ENCODE assay signal across 7 cellular contexts in genomic region chr6:37155394-37156312, GRCh38. TPM values are rescaled to one million over a fixed set of nuclear protein-coding genes. Genes with fewer than 3 reads are reported as not detected.
A peak's percentile ranks its signal among the peaks of the same experiment; 100 is the strongest.
DNase-seq lines count a peak whose midpoint lies in the region; ATAC-seq lines count a peak whose summit lies in the region.

No MANE protein-coding gene starts in this region.

- H3K27ac Mint-ChIP-seq in activated CD8-positive, alpha-beta memory T cell treated with anti-CD3 and anti-CD28 coated beads, Interleukin-2, amount 10 ng/mL, durations not matched to agents 7 days and 5 days: peak overlapping the region; percentile 45

- H3K36me3 Mint-ChIP-seq in activated CD8-positive, alpha-beta memory T cell treated with anti-CD3 and anti-CD28 coated beads, Interleukin-2, amount 10 ng/mL, durations not matched to agents 7 days and 5 days: no peaks in the 10 kb centered on the region

- intact Hi-C loops in sciatic nerve (cut with DNase I): no loop called here

- H3K9me3 Mint-ChIP-seq in activated CD8-positive, alpha-beta memory T cell treated with anti-CD3 and anti-CD28 coated beads, Interleukin-2, amount 10 ng/mL, durations not matched to agents 7 days and 5 days (ENCODE audit: low read depth): no peaks in the 10 kb centered on the region

- H3K4me1 Mint-ChIP-seq in activated CD8-positive, alpha-beta memory T cell treated with anti-CD3 and anti-CD28 coated beads, Interleukin-2, amount 10 ng/mL, durations not matched to agents 7 days and 5 days: peaks cover 23% of the 10 kb centered on the region

- no peaks in the 10 kb centered on the region for H3K27me3 Mint-ChIP-seq in activated CD8-positive, alpha-beta memory T cell treated with anti-CD3 and anti-CD28 coated beads, Interleukin-2, amount 10 ng/mL, durations not matched to agents 7 days and 5 days

- CTCF ChIA-PET in activated CD8-positive, alpha-beta memory T cell treated with anti-CD3 and anti-CD28 coated beads, Interleukin-2, amount 10 ng/mL, durations not matched to agents 7 days and 5 days (lab: Charles Lee): interaction anchor here (1.5 to 1.8 kb wide), 3 partner anchors 45 to 135 kb away, joined by 3 to 6 read pairs (median 3); no protein-coding TSS in a partner anchor

- peak; percentile 71 for DNase-seq in activated CD8-positive, alpha-beta memory T cell treated with anti-CD3 and anti-CD28 coated beads, Interleukin-2, amount 10 ng/mL, durations not matched to agents 7 days and 5 days
- DNase-seq in sciatic nerve (ENCODE audit: low spot score) (peak; percentile 7), AG08395 (ENCODE audit: low spot score) (no peak), C1 segment of cervical spinal cord (lab: John Stamatoyannopoulos, UW) (no peak), NCI-H2171 treated with DMSO at 0.1 percent for 48 hours (lab: John Stamatoyannopoulos, UW) (no peak)

- ATAC-seq in GM19351 (IDR thresholded peaks at IDR 0.05; ENCODE audit: unreplicated experiment) (peak; percentile 89), HG03103 (IDR thresholded peaks at IDR 0.05; ENCODE audit: low read depth, unreplicated experiment) (peak; percentile 78), sciatic nerve (no peak)
- peak; percentile 78 for ATAC-seq in activated CD8-positive, alpha-beta memory T cell treated with anti-CD3 and anti-CD28 coated beads, Interleukin-2, amount 10 ng/mL, durations not matched to agents 7 days and 5 days

- H3K4me3 Mint-ChIP-seq in activated CD8-positive, alpha-beta memory T cell treated with anti-CD3 and anti-CD28 coated beads, Interleukin-2, amount 10 ng/mL, durations not matched to agents 7 days and 5 days: peak overlapping the region; percentile 17

RNA-seq across cellular contexts. Expression of gene PIM1, which starts 14.3 kb away (rescaled TPM):
- 100 to 1,000 TPM; 361 to 464 TPM for total RNA-seq in activated CD8-positive, alpha-beta memory T cell treated with anti-CD3 and anti-CD28 coated beads, Interleukin-2, amount 10 ng/mL, durations not matched to agents 7 days and 5 days
- 50.9 TPM for total RNA-seq in sciatic nerve

Comparison
In these comparisons a context has a peak if more than half of its experiments do, and no peak if none do; other contexts are left out.
1. DNase-seq: peak in activated CD8-positive, alpha-beta memory T cell treated with anti-CD3 and anti-CD28 coated beads, Interleukin-2, amount 10 ng/mL, durations not matched to agents 7 days and 5 days (single experiment) and sciatic nerve (single experiment); none in AG08395 (single experiment), C1 segment of cervical spinal cord (0 of 14) and NCI-H2171 treated with DMSO at 0.1 percent for 48 hours (single experiment).